19 cellular contexts compared by ENCODE assay signal in genomic region chr7:47677664-47678063, GRCh38.
DNase-seq lines count a peak whose midpoint lies in the region; ATAC-seq and TF ChIP-seq lines count a peak whose summit lies in the region.
"Had no signal": no experiment of that assay in that cellular context is flagged by ENCODE, and none has a peak within 500 bp of the region (broad histone marks: within the 10 kb centered on the region; RNA-seq: fewer than 3 reads in every experiment).

No MANE protein-coding gene starts in this region.

- ATAC-seq in activated naive CD4-positive, alpha-beta T cell treated with anti-CD3 and anti-CD28 coated beads, Interleukin-2, amount 50 U/mL, for 72 hours, result no peak
- ATAC-seq: activated CD4-positive, CD25-positive, alpha-beta regulatory T cell treated with anti-CD3 and anti-CD28 coated beads, Interleukin-2, amount 50 U/mL, for 24 hours; CD8-positive, alpha-beta T cell; effector memory CD8-positive, alpha-beta T cell had no signal

- no peak overlapping the region for H3K4me3 Mint-ChIP-seq in MCF 10A (ENCODE audit: unreplicated experiment)
- H3K4me3 Mint-ChIP-seq: CD8-positive, alpha-beta T cell; effector memory CD8-positive, alpha-beta T cell; T-helper 2 cell treated with Interferon-gamma antibody and Interleukin-4, amounts not matched to agents 5 μg/mL and 100 μg/mL, for 36 hours had no signal

- BruUV-seq in MCF 10A (replicated peaks; lab: Mats Ljungman, UMichigan), result no TSS peak

- peaks cover 0 to 2% (median 0%) of the 10 kb centered on the region in 4 donors for H3K9me3 ChIP-seq in liver (ENCODE audit: control insufficient read depth in 4 of 4, low read length in 3 of 4)

- peaks cover 8% of the 10 kb centered on the region for H3K9me3 Mint-ChIP-seq in MCF 10A (ENCODE audit: unreplicated experiment)
- H3K9me3 Mint-ChIP-seq in activated naive CD4-positive, alpha-beta T cell treated with anti-CD3 and anti-CD28 coated beads, Interleukin-2, amount 50 U/mL, for 72 hours, result no peaks in the 10 kb centered on the region
- H3K9me3 Mint-ChIP-seq: CD8-positive, alpha-beta T cell; T-helper 2 cell treated with Interferon-gamma antibody and Interleukin-4, amounts not matched to agents 5 μg/mL and 100 μg/mL, for 36 hours had no signal

- H3K27me3 Mint-ChIP-seq in MCF 10A (ENCODE audit: insufficient read depth, unreplicated experiment), result no peaks in the 10 kb centered on the region
- H3K27me3 Mint-ChIP-seq: effector memory CD8-positive, alpha-beta T cell had no signal

- H3K4me1 ChIP-seq in liver (ENCODE audit: control insufficient read depth in 4 of 4, insufficient read depth in 4 of 4, low read length in 3 of 4), result no peaks in the 10 kb centered on the region

- peak; percentile 70 for DNase-seq in CD1c-positive myeloid dendritic cell (ENCODE audit: extremely low spot score)
- peak; percentile 32 for DNase-seq in MV-4-11 (lab: John Stamatoyannopoulos, UW)
- DNase-seq in MCF 10A (ENCODE audit: unreplicated experiment), result peak; percentile 30
- DNase-seq in HUDEP-2 (lab: John Stamatoyannopoulos, UW; ENCODE audit: unreplicated experiment in 76 of 76), result no peak
- DNase-seq in NAMALWA (ENCODE audit: low spot score), result no peak
- no peak for DNase-seq in activated naive CD4-positive, alpha-beta T cell treated with anti-CD3 and anti-CD28 coated beads, Interleukin-2, amount 50 U/mL, for 72 hours (ENCODE audit: low spot score in 2 of 2)
- DNase-seq in medulla oblongata (ENCODE audit: extremely low spot score), result no peak
- DNase-seq: amniotic stem cell; CD8-positive, alpha-beta T cell; cerebellar nuclear complex; effector memory CD8-positive, alpha-beta T cell; hippocampal formation; NCI-H146; NK-92 treated with Interleukin-12 subunit alpha and Interleukin-12 subunit beta, amount 100 ng/mL, for 24 hours; SIG-M5; stimulated activated CD4-positive, alpha-beta T cell treated with anti-CD3 and anti-CD28 coated beads, Interleukin-2, amount 100 ng/mL, for 48 hours had no signal

- no peak overlapping the region for H3K4me3 ChIP-seq in liver (ENCODE audit: low read depth in 1 of 3, low read length in 3 of 3)

- no peak overlapping the region for H3K27ac ChIP-seq in liver (ENCODE audit: low read depth in 1 of 2, low read length in 2 of 2)

- CTCF ChIA-PET in MCF 10A (lab: Yijun Ruan, JAX), result interaction anchor here (0.6 to 0.9 kb wide), 2 partner anchors 42 to 75 kb away, joined by 3 to 5 read pairs; no protein-coding TSS in a partner anchor

- intact Hi-C loops in MCF 10A (cut with micrococcal nuclease), result loop anchor here (2.0 to 10.0 kb wide), 2 partner anchors 27 to 77 kb away; no protein-coding TSS in a partner anchor

- WGBS in liver, result 80% methylated on average over 1 of the region's 1 CpG

- peak overlapping the region; percentile 78 for H3K27ac Mint-ChIP-seq in MCF 10A (ENCODE audit: low read depth, unreplicated experiment)
- H3K27ac Mint-ChIP-seq in activated naive CD4-positive, alpha-beta T cell treated with anti-CD3 and anti-CD28 coated beads, Interleukin-2, amount 50 U/mL, for 72 hours, result no peak overlapping the region
- H3K27ac Mint-ChIP-seq: CD8-positive, alpha-beta T cell; effector memory CD8-positive, alpha-beta T cell; T-helper 2 cell treated with Interferon-gamma antibody and Interleukin-4, amounts not matched to agents 5 μg/mL and 100 μg/mL, for 36 hours had no signal

- H3K27me3 ChIP-seq in liver (ENCODE audit: control insufficient read depth in 4 of 4, insufficient read depth in 4 of 4, low read length in 3 of 4), result no peaks in the 10 kb centered on the region

- H3K36me3 ChIP-seq in liver (ENCODE audit: control insufficient read depth in 4 of 4, insufficient read depth in 3 of 4, low read depth in 1 of 4, low read length in 3 of 4), result no peaks in the 10 kb centered on the region

- TF ChIP-seq CTCF in MCF 10A (IDR thresholded peaks at IDR 0.05; ENCODE audit: unreplicated experiment) (no peak), liver (IDR thresholded peaks at IDR 0.05; ENCODE audit: low read depth, low read length, missing input control) (no peak)

- H3K9ac ChIP-seq in liver (ENCODE audit: low read depth in 1 of 2, low read length in 2 of 2), result no peak overlapping the region

- H3K4me1 Mint-ChIP-seq in MCF 10A (ENCODE audit: insufficient read depth, unreplicated experiment), result peaks cover 30% of the 10 kb centered on the region

- no peak for TF ChIP-seq RAD21 in liver (IDR thresholded peaks at IDR 0.05)

- no peaks in the 10 kb centered on the region for H3K36me3 Mint-ChIP-seq in MCF 10A (ENCODE audit: insufficient read depth, unreplicated experiment)
- no peaks in the 10 kb centered on the region for H3K36me3 Mint-ChIP-seq in activated naive CD4-positive, alpha-beta T cell treated with anti-CD3 and anti-CD28 coated beads, Interleukin-2, amount 50 U/mL, for 72 hours
- H3K36me3 Mint-ChIP-seq: CD8-positive, alpha-beta T cell had no signal

- POLR2A ChIA-PET in MCF 10A (lab: Yijun Ruan, JAX), result interaction anchor here (0.7 to 4.0 kb wide), 6 partner anchors 58 to 106 kb away, joined by 3 to 13 read pairs (median 6); no protein-coding TSS in a partner anchor

TF ChIP-seq in liver, 16 proteins besides CTCF, POLR2A, EP300 and RAD21:
- no peak for TF ChIP-seq YY1 (IDR thresholded peaks at IDR 0.05)
- TF ChIP-seq RXRA (IDR thresholded peaks at IDR 0.05), result peak; percentile 11 to 41
- no peak for TF ChIP-seq JUND (IDR thresholded peaks at IDR 0.05)
- TF ChIP-seq ATF3 (IDR thresholded peaks at IDR 0.05), result no peak
TF ChIP-seq in liver: peak in this region for 1.

Comparison
In these comparisons a context has a peak if more than half of its experiments do, and no peak if none do; other contexts are left out.
1. DNase-seq: peak in CD1c-positive myeloid dendritic cell (single experiment), MV-4-11 (single experiment) and MCF 10A (single experiment); none in HUDEP-2 (0 of 76), NAMALWA (single experiment), activated naive CD4-positive, alpha-beta T cell treated with anti-CD3 and anti-CD28 coated beads, Interleukin-2, amount 50 U/mL, for 72 hours (0 of 2) and medulla oblongata (single experiment).